20 cellular contexts compared by ENCODE assay signal in the genomic region with DNA sequence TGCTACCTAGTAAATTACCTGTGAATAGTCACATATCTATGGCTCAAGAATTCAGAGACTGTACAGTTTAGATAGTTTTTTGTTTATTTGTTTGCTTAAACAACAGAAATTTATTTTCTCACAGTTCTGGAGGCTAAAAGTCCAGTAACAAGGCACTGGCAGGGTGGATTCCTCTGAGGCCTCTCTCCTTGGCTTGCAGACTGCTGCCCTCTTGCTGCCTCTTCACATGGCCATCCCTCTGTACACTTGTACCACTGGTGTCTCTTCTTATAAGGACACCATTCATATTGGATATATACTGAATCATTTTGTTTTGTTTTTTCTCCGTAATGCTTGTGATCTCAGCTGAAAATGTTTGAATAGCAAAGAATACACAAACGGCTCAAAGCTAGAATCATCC. TPM values are rescaled to one million over a fixed set of nuclear protein-coding genes. Genes with fewer than 3 reads are reported as not detected.
A peak's percentile ranks its signal among the peaks of the same experiment; 100 is the strongest.
DNase-seq lines count a peak whose midpoint lies in the region; ATAC-seq, FAIRE-seq and TF ChIP-seq lines count a peak whose summit lies in the region.
"Had no signal": no experiment of that assay in that cellular context is flagged by ENCODE, and none has a peak within 500 bp of the region (broad histone marks: within the 10 kb centered on the region; RNA-seq: fewer than 3 reads in every experiment).

No MANE protein-coding gene starts in this region.

- no peak for DNase-seq in GM12892 (ENCODE audit: insufficient read length)
- peak; percentile 31 for DNase-seq in SK-MEL-5 (ENCODE audit: low read depth, low spot score)
- DNase-seq in dermis blood vessel endothelial cell, result peak; percentile 8
- no peak for DNase-seq in nephron progenitor cell
- no peak for DNase-seq in NCI-H2227 treated with DMSO at 0.1 percent for 48 hours (lab: John Stamatoyannopoulos, UW)
- no peak for DNase-seq in smooth muscle cell (lab: John Stamatoyannopoulos, UW; ENCODE audit: unreplicated experiment)
- DNase-seq: C1 segment of cervical spinal cord, DMS79, Kasumi-1, MG63, NCI-H1048, NCI-H146, NCI-H2029 treated with DMSO at 0.1 percent for 48 hours, NCI-H2171, Right ventricle myocardium superior had no signal

- H3K4me3 Mint-ChIP-seq in nephron progenitor cell, result no peak overlapping the region
- H3K4me3 Mint-ChIP-seq: IgD-negative memory B cell had no signal

- no peaks in the 10 kb centered on the region for H3K36me3 ChIP-seq in smooth muscle cell (ENCODE audit: low read depth)
- H3K36me3 ChIP-seq: MG63 had no signal

- no peak overlapping the region for H3K4me2 ChIP-seq in smooth muscle cell

- H3K4me1 ChIP-seq in smooth muscle cell (ENCODE audit: low read depth), result no peaks in the 10 kb centered on the region

- TF ChIP-seq CTCF in nephron progenitor cell (IDR thresholded peaks at IDR 0.05) (no peak), smooth muscle cell (IDR thresholded peaks at IDR 0.05; ENCODE audit: borderline replicate concordance, insufficient read depth, poor library complexity, severe bottlenecking) (no peak)

- peaks cover 2% of the 10 kb centered on the region for H3K27me3 ChIP-seq in smooth muscle cell (ENCODE audit: low read depth)
- H3K27me3 ChIP-seq: MG63 had no signal

- H3K9ac ChIP-seq in smooth muscle cell (ENCODE audit: low read depth), result no peak overlapping the region

- TF ChIP-seq POLR2A in GM12892 (IDR thresholded peaks at IDR 0.05; ENCODE audit: low read depth, low read length) (no peak), GM18505 (IDR thresholded peaks at IDR 0.05; ENCODE audit: borderline replicate concordance, extremely low read depth, insufficient read depth, insufficient read length) (no peak)

- peaks cover 31% of the 10 kb centered on the region for H3K4me1 Mint-ChIP-seq in nephron progenitor cell
- H3K4me1 Mint-ChIP-seq: IgD-negative memory B cell had no signal

- 92% methylated on average over 2 of the region's 2 CpGs for WGBS in smooth muscle cell (ENCODE audit: low lambda C conversion rate)

- H2AFZ ChIP-seq in smooth muscle cell (ENCODE audit: low read depth), result no peak overlapping the region

- H3K79me2 ChIP-seq in smooth muscle cell (ENCODE audit: low read depth), result no peaks in the 10 kb centered on the region

- ATAC-seq in GM18505 (IDR thresholded peaks at IDR 0.05; ENCODE audit: unreplicated experiment) (no peak), GM18909 (IDR thresholded peaks at IDR 0.05; ENCODE audit: poor library complexity, unreplicated experiment) (no peak)
- ATAC-seq: HCT116 had no signal

- H3K4me3 ChIP-seq in smooth muscle cell, result no peak overlapping the region
- H3K4me3 ChIP-seq: MG63, SK-N-MC had no signal

- FAIRE-seq in GM12892 (lab: Jason Lieb, UNC), result peak; percentile 14

- H3K36me3 Mint-ChIP-seq in nephron progenitor cell (ENCODE audit: low read depth), result peaks cover 6% of the 10 kb centered on the region
- H3K36me3 Mint-ChIP-seq: IgD-negative memory B cell had no signal

- no peaks in the 10 kb centered on the region for H3K9me3 ChIP-seq in smooth muscle cell (replicated peaks; ENCODE audit: low read depth)
- H3K9me3 ChIP-seq: MG63 had no signal

- peaks cover 12% of the 10 kb centered on the region for H3K9me3 Mint-ChIP-seq in nephron progenitor cell

- no peak overlapping the region for H3K27ac ChIP-seq in smooth muscle cell (ENCODE audit: low read depth)
- H3K27ac ChIP-seq: SK-N-MC had no signal

- H4K20me1 ChIP-seq in smooth muscle cell (ENCODE audit: low read depth), result no peaks in the 10 kb centered on the region

- H3F3A ChIP-seq in smooth muscle cell (ENCODE audit: low read depth), result no peaks in the 10 kb centered on the region

- in situ Hi-C loops in SK-MEL-5 (cut with HindIII; ENCODE audit: low pct_unique_long_range_greater_than_20kb, low sequenced_read_pairs), result no loop called here

- H3K27me3 Mint-ChIP-seq in nephron progenitor cell (ENCODE audit: low read depth, poor library complexity), result no peaks in the 10 kb centered on the region

- peak overlapping the region; percentile 23 for H3K27ac Mint-ChIP-seq in nephron progenitor cell
- H3K27ac Mint-ChIP-seq: IgD-negative memory B cell had no signal

RNA-seq across cellular contexts. Expression of a gene that starts 56.4 kb away (rescaled TPM):
- 8.7 TPM for polyA plus RNA-seq in GM12892 (2012; ENCODE audit: missing spikeins)
- 9.1 and 9.8 TPM in 2 replicates for total RNA-seq in SK-MEL-5 (2014; rRNA removed; shearing (Covaris generic))
- polyA plus RNA-seq in SK-MEL-5 (2015; cell fraction: cytosol; rRNA removed), result 0.31 TPM in 1 of 2 replicates, not detected in the other
- polyA plus RNA-seq in SK-MEL-5 (2015; cell fraction: nucleus; rRNA removed), result 30.2 and 36.4 TPM in 2 replicates
- total RNA-seq in dermis blood vessel endothelial cell (5.4 and 13.1 TPM in 2 replicates), smooth muscle cell (0.54 and 2.6 TPM in 2 replicates)
- polyA plus RNA-seq in smooth muscle cell, result 0.07 TPM in 1 of 2 replicates, not detected in the other

Comparison
In these comparisons a context has a peak if more than half of its experiments do, and no peak if none do; other contexts are left out.
1. DNase-seq: peak in SK-MEL-5 (single experiment) and dermis blood vessel endothelial cell (single experiment); none in GM12892 (single experiment), nephron progenitor cell (single experiment), NCI-H2227 treated with DMSO at 0.1 percent for 48 hours (single experiment) and smooth muscle cell (single experiment).